26 cellular contexts compared by ENCODE assay signal in genomic region chr5:77326142-77326541, GRCh38.
"Had no signal": no experiment of that assay in that cellular context is flagged by ENCODE, and none has a peak within 500 bp of the region (broad histone marks: within the 10 kb centered on the region; RNA-seq: fewer than 3 reads in every experiment).

No MANE protein-coding gene starts in this region.

- ATAC-seq: activated CD4-positive, CD25-positive, alpha-beta regulatory T cell treated with anti-CD3 and anti-CD28 coated beads, Interleukin-2, amount 50 U/mL, for 24 hours; activated T-helper 17 cell treated with anti-CD3 and anti-CD28 coated beads, Interleukin-2, amount 50 U/mL, for 72 hours; esophagus mucosa; gastroesophageal sphincter; sciatic nerve; upper lobe of right lung had no signal

- H3K4me3 ChIP-seq: adrenal gland, ascending aorta, breast epithelium, gastroesophageal sphincter, upper lobe of right lung had no signal

- H3K36me3 Mint-ChIP-seq: activated naive CD8-positive, alpha-beta T cell; memory B cell; naive B cell had no signal

- H3K27ac Mint-ChIP-seq: activated naive CD8-positive, alpha-beta T cell; activated T-cell treated with anti-CD3 and anti-CD28 coated beads, Interleukin-2, amount 50 U/mL, for 24 hours; activated T-helper 17 cell treated with anti-CD3 and anti-CD28 coated beads, Interleukin-2, amount 50 U/mL, for 72 hours; memory B cell; naive B cell had no signal

- H3K4me1 Mint-ChIP-seq: central memory CD8-positive, alpha-beta T cell; memory B cell; naive B cell had no signal

- H3K9me3 ChIP-seq: adrenal gland, ascending aorta, breast epithelium, gastroesophageal sphincter, upper lobe of right lung had no signal

- FAIRE-seq: endothelial cell of umbilical vein, islet of Langerhans, small intestine had no signal

- H3K36me3 ChIP-seq: adrenal gland, ascending aorta, breast epithelium, gastroesophageal sphincter, upper lobe of right lung had no signal

- H3K4me3 Mint-ChIP-seq: activated naive CD8-positive, alpha-beta T cell; activated T-cell treated with anti-CD3 and anti-CD28 coated beads, Interleukin-2, amount 50 U/mL, for 24 hours; activated T-helper 17 cell treated with anti-CD3 and anti-CD28 coated beads, Interleukin-2, amount 50 U/mL, for 72 hours; central memory CD8-positive, alpha-beta T cell; memory B cell; naive B cell; neural crest cell had no signal

- H3K4me1 ChIP-seq: adrenal gland, breast epithelium, gastroesophageal sphincter, upper lobe of right lung had no signal

- DNase-seq: activated CD4-positive, alpha-beta T cell treated with anti-CD3 and anti-CD28 coated beads, Interleukin-2, amount 50 U/mL, for 1 hour; activated CD8-positive, alpha-beta memory T cell treated with anti-CD3 and anti-CD28 coated beads, Interleukin-2, amount 50 U/mL, for 4 hours; activated naive CD4-positive, alpha-beta T cell; activated T-cell treated with anti-CD3 and anti-CD28 coated beads, Interleukin-2, amount 50 U/mL, for 24 hours; adrenal gland; effector memory CD4-positive, alpha-beta T cell; head of caudate nucleus; naive B cell; small intestine; stimulated activated CD4-positive, alpha-beta T cell treated with anti-CD3 and anti-CD28 coated beads, Interleukin-2, amount 100 ng/mL, for 48 hours; stimulated activated naive CD4-positive, alpha-beta T cell; upper lobe of right lung had no signal

- H3K27ac ChIP-seq: adrenal gland, ascending aorta, breast epithelium, gastroesophageal sphincter, upper lobe of right lung, VCaP had no signal

- H3K9me3 Mint-ChIP-seq: activated T-cell treated with anti-CD3 and anti-CD28 coated beads, Interleukin-2, amount 50 U/mL, for 24 hours; activated T-helper 17 cell treated with anti-CD3 and anti-CD28 coated beads, Interleukin-2, amount 50 U/mL, for 72 hours; central memory CD8-positive, alpha-beta T cell; memory B cell; naive B cell; neural crest cell had no signal
